Comparison of ENCODE assay signal across 10 cellular contexts in genomic region chr10:132540456-132540855, GRCh38. TPM values are rescaled to one million over a fixed set of nuclear protein-coding genes. Genes with fewer than 3 reads are reported as not detected.
DNase-seq lines count a peak whose midpoint lies in the region; ATAC-seq lines count a peak whose summit lies in the region.
"Had no signal": no experiment of that assay in that cellular context is flagged by ENCODE, and none has a peak within 500 bp of the region (broad histone marks: within the 10 kb centered on the region; RNA-seq: fewer than 3 reads in every experiment).

No MANE protein-coding gene starts in this region.

- no peaks in the 10 kb centered on the region for H3K27me3 Mint-ChIP-seq in T-cell

- no peaks in the 10 kb centered on the region for H3K36me3 Mint-ChIP-seq in T-cell

- H3K4me3 Mint-ChIP-seq in T-cell, result peak overlapping the region; percentile 67 to 96 (median 90)

- no peak overlapping the region for H3K9ac ChIP-seq in rectal smooth muscle tissue (ENCODE audit: low read length)

- POLR2A ChIA-PET in T-cell (lab: Charles Lee), result no interaction called here

- H3K9me3 ChIP-seq in SJCRH30 (replicated peaks), result no peaks in the 10 kb centered on the region

- H3K27me3 ChIP-seq in rectal smooth muscle tissue (ENCODE audit: control insufficient read depth, insufficient read depth, low read length), result no peaks in the 10 kb centered on the region
- H3K27me3 ChIP-seq in SJCRH30, result no peaks in the 10 kb centered on the region

- H3K4me1 Mint-ChIP-seq in T-cell, result peaks cover 71 to 78% (median 74%) of the 10 kb centered on the region in 3 donors

- ATAC-seq in T-cell (replicated peaks in 1 of 4) (no peak), HG02840 (IDR thresholded peaks at IDR 0.05; ENCODE audit: low FRiP score, unreplicated experiment) (no peak)

- no peaks in the 10 kb centered on the region for H3K9me3 Mint-ChIP-seq in T-cell

- H3K4me3 ChIP-seq in rectal smooth muscle tissue (ENCODE audit: low read length), result peak overlapping the region; percentile 49
- H3K4me3 ChIP-seq in SJCRH30, result no peak overlapping the region

- peak overlapping the region; percentile 83 to 87 for H3K27ac Mint-ChIP-seq in T-cell

- H3K27ac ChIP-seq in rectal smooth muscle tissue (ENCODE audit: low read depth, low read length) (peak overlapping the region; percentile 81), SJCRH30 (no peak overlapping the region)

- peak; percentile 63 for DNase-seq in GM03348 (ENCODE audit: low spot score)
- no peak for DNase-seq in T-cell
- peak; percentile 40 for DNase-seq in fibroblast of peridontal ligament (ENCODE audit: extremely low read depth)
- no peak for DNase-seq in SJCRH30
- no peak for DNase-seq in NCI-H1930 (lab: John Stamatoyannopoulos, UW)
- DNase-seq in NCI-H69 (lab: John Stamatoyannopoulos, UW), result no peak
- DNase-seq: effector CD8-positive, alpha-beta T cell; NCI-H748 treated with DMSO at 0.1 percent for 48 hours had no signal

- H3K36me3 ChIP-seq in rectal smooth muscle tissue (ENCODE audit: control insufficient read depth, insufficient read depth, low read length) (no peaks in the 10 kb centered on the region), SJCRH30 (no peaks in the 10 kb centered on the region)

- H3K4me1 ChIP-seq in rectal smooth muscle tissue (ENCODE audit: control insufficient read depth, insufficient read depth, low read length) (peaks cover 32% of the 10 kb centered on the region), SJCRH30 (no peaks in the 10 kb centered on the region)

- CTCF ChIA-PET in T-cell (lab: Charles Lee), result no interaction called here

RNA-seq across cellular contexts. Expression of gene INPP5A, which starts 2.9 kb away (rescaled TPM):
- 10 to 100 TPM; 20.9 to 23.1 (median 22.9) TPM for total RNA-seq in T-cell
- total RNA-seq in SJCRH30 (2014; rRNA removed; shearing (Covaris generic)), result 18.9 and 22.4 TPM in 2 replicates

Comparison
In these comparisons a context has a peak if more than half of its experiments do, and no peak if none do; other contexts are left out.
1. DNase-seq: peak in GM03348 (single experiment) and fibroblast of peridontal ligament (single experiment); none in T-cell (0 of 34), SJCRH30 (0 of 2), NCI-H1930 (0 of 2) and NCI-H69 (single experiment).